15 cellular contexts compared by ENCODE assay signal in genomic region chr1:243903023-243903422, GRCh38.
DNase-seq lines count a peak whose midpoint lies in the region; ATAC-seq lines count a peak whose summit lies in the region.
"Had no signal": no experiment of that assay in that cellular context is flagged by ENCODE, and none has a peak within 500 bp of the region (broad histone marks: within the 10 kb centered on the region; RNA-seq: fewer than 3 reads in every experiment).

No MANE protein-coding gene starts in this region.

- DNase-seq in DMS53 treated with DMSO at 0.1 percent for 48 hours (lab: John Stamatoyannopoulos, UW; ENCODE audit: unreplicated experiment) (peak; percentile 12), NCI-H69 (lab: John Stamatoyannopoulos, UW) (peak; percentile 32), globus pallidus (ENCODE audit: low spot score) (peak; percentile 78), putamen (ENCODE audit: low spot score) (peak; percentile 56), HUDEP-2 (lab: John Stamatoyannopoulos, UW; ENCODE audit: unreplicated experiment in 76 of 76) (no peak), Kasumi-1 (lab: John Stamatoyannopoulos, UW) (no peak)
- DNase-seq in stimulated activated naive CD8-positive, alpha-beta T cell treated with anti-CD3 and anti-CD28 coated beads, Interleukin-15, amount 100 ng/mL, for 72 hours, result no peak
- DNase-seq: ACHN, GOT3, NCI-H1105, NCI-H2029 treated with DMSO at 0.1 percent for 48 hours, NCI-H510A, NCI-H82, OCI-M1, Right ventricle myocardium superior had no signal

- peaks cover 15% of the 10 kb centered on the region for H3K27me3 Mint-ChIP-seq in stimulated activated naive CD8-positive, alpha-beta T cell treated with anti-CD3 and anti-CD28 coated beads, Interleukin-15, amount 100 ng/mL, for 72 hours

- no peak overlapping the region for H3K4me3 Mint-ChIP-seq in stimulated activated naive CD8-positive, alpha-beta T cell treated with anti-CD3 and anti-CD28 coated beads, Interleukin-15, amount 100 ng/mL, for 72 hours

- no peak overlapping the region for H3K27ac Mint-ChIP-seq in stimulated activated naive CD8-positive, alpha-beta T cell treated with anti-CD3 and anti-CD28 coated beads, Interleukin-15, amount 100 ng/mL, for 72 hours

- no peaks in the 10 kb centered on the region for H3K9me3 Mint-ChIP-seq in stimulated activated naive CD8-positive, alpha-beta T cell treated with anti-CD3 and anti-CD28 coated beads, Interleukin-15, amount 100 ng/mL, for 72 hours

- no peak for ATAC-seq in stimulated activated naive CD8-positive, alpha-beta T cell treated with anti-CD3 and anti-CD28 coated beads, Interleukin-15, amount 100 ng/mL, for 72 hours

- no peaks in the 10 kb centered on the region for H3K4me1 Mint-ChIP-seq in stimulated activated naive CD8-positive, alpha-beta T cell treated with anti-CD3 and anti-CD28 coated beads, Interleukin-15, amount 100 ng/mL, for 72 hours

Comparison
In these comparisons a context has a peak if more than half of its experiments do, and no peak if none do; other contexts are left out.
1. DNase-seq: peak in DMS53 treated with DMSO at 0.1 percent for 48 hours (single experiment), NCI-H69 (single experiment), globus pallidus (single experiment) and putamen (single experiment); none in stimulated activated naive CD8-positive, alpha-beta T cell treated with anti-CD3 and anti-CD28 coated beads, Interleukin-15, amount 100 ng/mL, for 72 hours (0 of 2), HUDEP-2 (0 of 76) and Kasumi-1 (0 of 2).